Comparison of ENCODE assay signal across 1 cellular context in genomic region chr4:47643845-47644244, GRCh38.
TF ChIP-seq lines count a peak whose summit lies in the region.

No MANE protein-coding gene starts in this region.

TF ChIP-seq in WTC11, 78 proteins besides CTCF, POLR2A, EP300 and RAD21 (continued from another document):
- TF ChIP-seq AR (CRISPR knock-in tag; IDR thresholded peaks at IDR 0.05): no peak
- no peak for TF ChIP-seq E2F4 (CRISPR knock-in tag; IDR thresholded peaks at IDR 0.05; ENCODE audit: borderline replicate concordance, low read depth)
- no peak for TF ChIP-seq RELA (CRISPR knock-in tag; IDR thresholded peaks at IDR 0.05; ENCODE audit: borderline replicate concordance)
- no peak for TF ChIP-seq ZNF232 (CRISPR knock-in tag; IDR thresholded peaks at IDR 0.05)
- no peak for TF ChIP-seq HMGXB4 (CRISPR knock-in tag; IDR thresholded peaks at IDR 0.05)
- no peak for TF ChIP-seq KAT7 (CRISPR knock-in tag; IDR thresholded peaks at IDR 0.05; ENCODE audit: borderline replicate concordance)
- TF ChIP-seq NR2C2 (CRISPR knock-in tag; IDR thresholded peaks at IDR 0.05): no peak
- TF ChIP-seq FOXP4 (CRISPR knock-in tag; IDR thresholded peaks at IDR 0.05): no peak
